14 cellular contexts compared by ENCODE assay signal in the genomic region with DNA sequence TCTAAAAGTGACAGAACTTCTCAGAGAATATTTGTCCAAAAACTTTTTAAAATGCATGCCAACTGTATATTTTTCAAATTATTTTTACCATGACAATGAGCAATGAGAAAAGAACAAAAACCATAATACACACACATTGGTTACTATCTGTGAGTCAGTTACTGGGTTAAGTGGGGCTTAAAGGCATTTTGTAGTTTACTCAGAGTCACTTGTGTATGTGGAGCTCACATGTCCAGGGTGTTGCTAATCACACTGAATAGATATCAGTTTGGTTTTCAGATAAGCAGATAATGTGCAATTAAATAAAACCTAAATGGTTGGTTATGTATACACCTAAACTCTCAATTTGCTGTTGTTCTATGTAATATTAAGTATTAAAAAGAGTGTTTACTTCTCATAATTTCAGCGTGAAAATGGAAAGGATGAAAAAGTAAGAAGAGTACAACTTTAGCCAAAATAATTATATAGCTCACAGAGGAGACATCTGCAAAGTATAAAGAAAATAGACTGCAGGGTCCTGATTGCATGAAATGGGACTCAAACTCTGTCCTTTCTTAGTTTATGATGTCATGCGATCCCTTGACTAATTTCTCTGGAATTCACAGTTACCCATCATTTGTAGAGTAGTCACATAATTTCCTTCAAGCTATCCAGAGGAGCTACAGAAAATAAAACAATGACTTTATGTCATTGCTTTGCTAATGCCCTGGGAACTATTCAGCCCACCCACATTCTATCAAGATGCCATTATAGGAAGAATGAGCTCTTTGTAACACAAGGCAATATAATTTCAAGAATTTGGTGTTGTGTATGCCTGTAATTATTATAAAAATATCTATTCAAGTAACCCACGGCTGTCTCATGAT.
DNase-seq lines count a peak whose midpoint lies in the region; ATAC-seq, FAIRE-seq and TF ChIP-seq lines count a peak whose summit lies in the region.
"Had no signal": no experiment of that assay in that cellular context is flagged by ENCODE, and none has a peak within 500 bp of the region (broad histone marks: within the 10 kb centered on the region; RNA-seq: fewer than 3 reads in every experiment).

No MANE protein-coding gene starts in this region.

- no peak for TF ChIP-seq POLR2A in ovary (IDR thresholded peaks at IDR 0.05)

- H3K27me3 ChIP-seq in mammary epithelial cell (ENCODE audit: insufficient read depth, low read length) (no peaks in the 10 kb centered on the region), mesenchymal stem cell (ENCODE audit: control insufficient read depth in 1 of 2, insufficient read depth in 1 of 2, low read length in 2 of 2) (no peaks in the 10 kb centered on the region), ovary (no peaks in the 10 kb centered on the region)
- H3K27me3 ChIP-seq: dorsolateral prefrontal cortex, neutrophil, testis had no signal

- peak; percentile 74 for FAIRE-seq in HTR-8/SVneo (lab: Jason Lieb, UNC)

- no peak overlapping the region for H2BK120ac ChIP-seq in mesenchymal stem cell (ENCODE audit: low read depth, low read length)

- H4K8ac ChIP-seq in mesenchymal stem cell (ENCODE audit: low read length) = no peak overlapping the region

- no peak overlapping the region for H2AK5ac ChIP-seq in mesenchymal stem cell (ENCODE audit: low read length, severe bottlenecking)

- no TSS peak for BruUV-seq in mammary epithelial cell (replicated peaks; lab: Mats Ljungman, UMichigan)

- H3K14ac ChIP-seq in mesenchymal stem cell (ENCODE audit: low read length in 2 of 2) = no peak overlapping the region

- DNase-seq in AG04449 (ENCODE audit: low read depth, low spot score) (peak; percentile 67), HTR-8/SVneo (ENCODE audit: insufficient read length, low spot score) (peak; percentile 53), mammary epithelial cell (peak; percentile 71), mesenchymal stem cell (peak; percentile 84), NCI-H1105 treated with DMSO at 0.1 percent for 48 hours (lab: John Stamatoyannopoulos, UW) (no peak), NCI-H1694 treated with DMSO at 0.1 percent for 48 hours (lab: John Stamatoyannopoulos, UW) (no peak), ovary (no peak)
- DNase-seq: C1 segment of cervical spinal cord, dorsolateral prefrontal cortex, NCI-H2107, testis had no signal

- H3K79me1 ChIP-seq in mesenchymal stem cell (replicated peaks; ENCODE audit: low read length, poor library complexity, severe bottlenecking) = no peaks in the 10 kb centered on the region

- no peak for TF ChIP-seq EP300 in ovary (IDR thresholded peaks at IDR 0.05)

- no peak overlapping the region for H3K4me3 ChIP-seq in AG04449 (ENCODE audit: low read depth, low read length)
- H3K4me3 ChIP-seq in mammary epithelial cell (replicated peaks in 1 of 3; ENCODE audit: insufficient read depth in 1 of 3, low read depth in 2 of 3, low read length in 3 of 3) = no peak overlapping the region
- H3K4me3 ChIP-seq in mesenchymal stem cell (ENCODE audit: insufficient read depth in 1 of 2, low read depth in 1 of 2, low read length in 2 of 2) = no peak overlapping the region
- H3K4me3 ChIP-seq in ovary = no peak overlapping the region
- H3K4me3 ChIP-seq: dorsolateral prefrontal cortex, testis had no signal

- H3K4me2 ChIP-seq in mammary epithelial cell (ENCODE audit: insufficient read depth, low read depth, low read length) (peak overlapping the region; percentile 1), mesenchymal stem cell (ENCODE audit: low read length, poor library complexity, severe bottlenecking) (no peak overlapping the region)

- H3K4me1 ChIP-seq in mammary epithelial cell (ENCODE audit: insufficient read depth, low read length) (peaks cover 15% of the 10 kb centered on the region), mesenchymal stem cell (ENCODE audit: control insufficient read depth, insufficient read depth, low read depth, low read length) (no peaks in the 10 kb centered on the region), ovary (ENCODE audit: insufficient read depth) (no peaks in the 10 kb centered on the region)
- H3K4me1 ChIP-seq: testis had no signal

- CTCF ChIA-PET in AG04449 (lab: Yijun Ruan, JAX) (no interaction called here), mammary epithelial cell (lab: Charles Lee; ENCODE audit: low non-redundant PET) (no interaction called here)

- in situ Hi-C loops in mammary epithelial cell (cut with MboI; ENCODE audit: low sequenced_read_pairs in 2 of 2) = no loop called here

- no peaks in the 10 kb centered on the region for H4K20me1 ChIP-seq in mammary epithelial cell (ENCODE audit: insufficient read depth, low read length)

- no peak overlapping the region for H2BK15ac ChIP-seq in mesenchymal stem cell (ENCODE audit: low read depth, poor library complexity, severe bottlenecking)

- H3K4ac ChIP-seq in mesenchymal stem cell (ENCODE audit: low read depth in 1 of 2, low read length in 2 of 2) = no peak overlapping the region

- H3K9ac ChIP-seq in mammary epithelial cell (ENCODE audit: insufficient read depth, low read length) = no peak overlapping the region
- peak overlapping the region; percentile 47 for H3K9ac ChIP-seq in mesenchymal stem cell (ENCODE audit: low read length)

- dilution Hi-C loops in mammary epithelial cell (cut with HindIII; ENCODE audit: low sequenced_read_pairs) = no loop called here

- no peak overlapping the region for H2AFZ ChIP-seq in mammary epithelial cell (ENCODE audit: low read depth, low read length)
- H2AFZ ChIP-seq in mesenchymal stem cell (ENCODE audit: low read depth, low read length) = no peak overlapping the region

- H3K18ac ChIP-seq in mesenchymal stem cell (ENCODE audit: low read depth in 1 of 2, low read length in 2 of 2) = no peak overlapping the region

- no peak for ATAC-seq in GM19463 (IDR thresholded peaks at IDR 0.05; ENCODE audit: unreplicated experiment)
- ATAC-seq: Right ventricle myocardium inferior had no signal

- no peaks in the 10 kb centered on the region for H3K36me3 ChIP-seq in mammary epithelial cell (ENCODE audit: insufficient read depth, low read length)
- no peaks in the 10 kb centered on the region for H3K36me3 ChIP-seq in mesenchymal stem cell (ENCODE audit: control insufficient read depth in 1 of 2, insufficient read depth in 2 of 2, low read depth in 1 of 2, low read length in 2 of 2)
- no peaks in the 10 kb centered on the region for H3K36me3 ChIP-seq in ovary
- H3K36me3 ChIP-seq: neutrophil had no signal

- no peak overlapping the region for H4K91ac ChIP-seq in mesenchymal stem cell (ENCODE audit: low read length)

- intact Hi-C loops in mammary epithelial cell (cut with micrococcal nuclease) (no loop called here), ovary (cut with DNase I) (no loop called here)

- no peak for TF ChIP-seq CTCF in AG04449 (IDR thresholded peaks at IDR 0.05; ENCODE audit: insufficient read depth, low read length, missing control alignments)
- no peak for TF ChIP-seq CTCF in mammary epithelial cell (conservative IDR thresholded peaks at IDR 0.05 in 1 of 2, IDR thresholded peaks at IDR 0.05 in 1 of 2; ENCODE audit: extremely low read depth in 1 of 2, insufficient read depth in 1 of 2, low read depth in 1 of 2, low read length in 2 of 2)
- TF ChIP-seq CTCF in ovary (IDR thresholded peaks at IDR 0.05) = no peak

- H3K79me2 ChIP-seq in mammary epithelial cell (ENCODE audit: insufficient read depth, low read length) = no peaks in the 10 kb centered on the region

- POLR2A ChIA-PET in AG04449 (lab: Yijun Ruan, JAX) = interaction anchor here (0.7 kb wide), 1 partner anchor 274 kb away, joined by 3 read pairs; no protein-coding TSS in a partner anchor

- peak overlapping the region; percentile 24 for H3K27ac ChIP-seq in mammary epithelial cell (ENCODE audit: insufficient read depth, low read depth, low read length)
- H3K27ac ChIP-seq in mesenchymal stem cell (ENCODE audit: low read length, poor library complexity, severe bottlenecking) = peak overlapping the region; percentile 44
- no peak overlapping the region for H3K27ac ChIP-seq in ovary
- H3K27ac ChIP-seq: dorsolateral prefrontal cortex, neutrophil, testis had no signal

- no peak overlapping the region for H2BK12ac ChIP-seq in mesenchymal stem cell (ENCODE audit: low read length in 2 of 2)

- H3K9me3 ChIP-seq in mammary epithelial cell (replicated peaks; ENCODE audit: insufficient read depth, low read length) (no peaks in the 10 kb centered on the region), mesenchymal stem cell (ENCODE audit: control insufficient read depth, low read length) (no peaks in the 10 kb centered on the region), ovary (no peaks in the 10 kb centered on the region)
- H3K9me3 ChIP-seq: neutrophil, testis had no signal

- H3K23ac ChIP-seq in mesenchymal stem cell (ENCODE audit: low read length in 2 of 2) = no peak overlapping the region

- WGBS in mammary epithelial cell (ENCODE audit: low coverage, missing lambda C conversion rate) = 4% methylated on average over 3 of the region's 3 CpGs
- 0% methylated on average over 1 of the region's 3 CpGs for WGBS in mesenchymal stem cell
- 73 to 79% (median 76%) methylated on average over 3 of the region's 3 CpGs for WGBS in ovary, 3 donors

- H2BK5ac ChIP-seq in mesenchymal stem cell (ENCODE audit: low read depth, low read length, poor library complexity, severe bottlenecking) = no peak overlapping the region

Comparison
In these comparisons a context has a peak if more than half of its experiments do, and no peak if none do; other contexts are left out.
1. DNase-seq: peak in AG04449 (single experiment), HTR-8/SVneo (single experiment), mammary epithelial cell (single experiment) and mesenchymal stem cell (single experiment); none in NCI-H1105 treated with DMSO at 0.1 percent for 48 hours (single experiment), NCI-H1694 treated with DMSO at 0.1 percent for 48 hours (single experiment) and ovary (0 of 5).
2. H3K27ac ChIP-seq: peak in mammary epithelial cell (single experiment) and mesenchymal stem cell (single experiment); none in ovary (0 of 2).